ENCODE assay signal across 1 cellular context in genomic region chr4:168737441-168738176, GRCh38.
TF ChIP-seq lines count a peak whose summit lies in the region.

No MANE protein-coding gene starts in this region.

TF ChIP-seq in H1, 55 proteins besides CTCF, POLR2A, EP300 and RAD21:
- no peak for TF ChIP-seq POLR2AphosphoS5 (IDR thresholded peaks at IDR 0.05; ENCODE audit: low read depth, low read length)
- TF ChIP-seq CREB1 (IDR thresholded peaks at IDR 0.05): no peak
- no peak for TF ChIP-seq SP4 (IDR thresholded peaks at IDR 0.05; ENCODE audit: low read length)
- no peak for TF ChIP-seq ATF2 (IDR thresholded peaks at IDR 0.05; ENCODE audit: low read length)
- no peak for TF ChIP-seq BCL11A (IDR thresholded peaks at IDR 0.05; ENCODE audit: low read depth in 2 of 2, low read length in 2 of 2)
- no peak for TF ChIP-seq SAP30 (IDR thresholded peaks at IDR 0.05; ENCODE audit: insufficient read depth, insufficient replicate concordance, low read length)
- no peak for TF ChIP-seq KDM1A (IDR thresholded peaks at IDR 0.05; ENCODE audit: borderline replicate concordance, low read length)
- TF ChIP-seq SUZ12 (IDR thresholded peaks at IDR 0.05; ENCODE audit: low read length): no peak
- TF ChIP-seq NRF1 (IDR thresholded peaks at IDR 0.05; ENCODE audit: low read depth, low read length): no peak
- TF ChIP-seq RNF2 (IDR thresholded peaks at IDR 0.05; ENCODE audit: borderline replicate concordance, low read depth, low read length, missing control alignments, poor library complexity, severe bottlenecking): no peak
- no peak for TF ChIP-seq FOSL1 (IDR thresholded peaks at IDR 0.05; ENCODE audit: insufficient read depth, low read depth, low read length)
- no peak for TF ChIP-seq USF2 (IDR thresholded peaks at IDR 0.05; ENCODE audit: low read length)
- TF ChIP-seq RFX5 (IDR thresholded peaks at IDR 0.05; ENCODE audit: borderline replicate concordance, low read depth, low read length): no peak
- TF ChIP-seq BRCA1 (IDR thresholded peaks at IDR 0.05; ENCODE audit: low read depth, low read length): no peak
- TF ChIP-seq ASH2L (IDR thresholded peaks at IDR 0.05; ENCODE audit: low read length): no peak
- no peak for TF ChIP-seq TAF7 (optimal IDR thresholded peaks at IDR 0.05; ENCODE audit: borderline replicate concordance, low read depth, low read length)
- no peak for TF ChIP-seq RBBP5 (IDR thresholded peaks at IDR 0.05; ENCODE audit: borderline replicate concordance, low read depth, low read length)
- no peak for TF ChIP-seq EGR1 (IDR thresholded peaks at IDR 0.05; ENCODE audit: borderline replicate concordance, low read depth, low read length)
- no peak for TF ChIP-seq CHD1 (IDR thresholded peaks at IDR 0.05; ENCODE audit: low read depth, low read length)
